In genomic region chr11:82085493-82085892, GRCh38 we compare ENCODE assay signal across 27 cellular contexts.
"Had no signal": no experiment of that assay in that cellular context is flagged by ENCODE, and none has a peak within 500 bp of the region (broad histone marks: within the 10 kb centered on the region; RNA-seq: fewer than 3 reads in every experiment).

No MANE protein-coding gene starts in this region.

- H3K27me3 ChIP-seq: left lung, ovary, right atrium auricular region, right lobe of liver, tibial nerve, upper lobe of left lung, vagina had no signal

- H3K9me3 Mint-ChIP-seq: mesothelial cell of epicardium; naive B cell; nephron progenitor cell; stimulated activated memory B cell treated with anti-CD40 and anti-IgM and Interleukin-4, amounts not matched to agents 10 μg/mL and 1 μg/mL and 100 μg/mL, for 72 hours; stimulated activated naive CD8-positive, alpha-beta T cell treated with anti-CD3 and anti-CD28 coated beads, Interleukin-15, amount 100 ng/mL, for 72 hours had no signal

- H3K36me3 ChIP-seq: left lung, lower lobe of right lung, ovary, right atrium auricular region, right lobe of liver, tibial nerve, upper lobe of left lung, vagina had no signal

- H3K9me3 ChIP-seq: left lung, lower lobe of right lung, ovary, right atrium auricular region, right lobe of liver, tibial nerve, upper lobe of left lung, vagina had no signal

- H3K4me2 ChIP-seq: smooth muscle cell had no signal

- H3K4me1 ChIP-seq: left lung, lower lobe of right lung, right atrium auricular region, right lobe of liver, tibial nerve, upper lobe of left lung, vagina had no signal

- H3K36me3 Mint-ChIP-seq: mesothelial cell of epicardium; naive B cell; natural killer cell; stimulated activated memory B cell treated with anti-CD40 and anti-IgM and Interleukin-4, amounts not matched to agents 10 μg/mL and 1 μg/mL and 100 μg/mL, for 72 hours had no signal

- H3K4me3 ChIP-seq: left lung, lower lobe of right lung, ovary, right atrium auricular region, right lobe of liver, smooth muscle cell, tibial nerve, upper lobe of left lung, vagina had no signal

- H3K4me3 Mint-ChIP-seq: immature natural killer cell; mesothelial cell of epicardium; naive B cell; natural killer cell; nephron progenitor cell; stimulated activated memory B cell treated with anti-CD40 and anti-IgM and Interleukin-4, amounts not matched to agents 10 μg/mL and 1 μg/mL and 100 μg/mL, for 72 hours; stimulated activated naive CD8-positive, alpha-beta T cell treated with anti-CD3 and anti-CD28 coated beads, Interleukin-15, amount 100 ng/mL, for 72 hours had no signal

- H3K27me3 Mint-ChIP-seq: naive B cell; progenitor cell of endocrine pancreas; stimulated activated memory B cell treated with anti-CD40 and anti-IgM and Interleukin-4, amounts not matched to agents 10 μg/mL and 1 μg/mL and 100 μg/mL, for 72 hours had no signal

- H3K4me1 Mint-ChIP-seq: immature natural killer cell; naive B cell; natural killer cell; stimulated activated memory B cell treated with anti-CD40 and anti-IgM and Interleukin-4, amounts not matched to agents 10 μg/mL and 1 μg/mL and 100 μg/mL, for 72 hours; stimulated activated naive CD8-positive, alpha-beta T cell treated with anti-CD3 and anti-CD28 coated beads, Interleukin-15, amount 100 ng/mL, for 72 hours had no signal

- ATAC-seq: left colon; left lung; lower lobe of right lung; natural killer cell; stimulated activated memory B cell treated with anti-CD40 and anti-IgM and Interleukin-4, amounts not matched to agents 10 μg/mL and 1 μg/mL and 100 μg/mL, for 72 hours; stimulated activated naive CD8-positive, alpha-beta T cell treated with anti-CD3 and anti-CD28 coated beads, Interleukin-15, amount 100 ng/mL, for 72 hours had no signal

- H3K27ac ChIP-seq: left lung, lower lobe of right lung, ovary, right atrium auricular region, right lobe of liver, tibial nerve, upper lobe of left lung, vagina had no signal

- H3K27ac Mint-ChIP-seq: immature natural killer cell; mesothelial cell of epicardium; naive B cell; natural killer cell; nephron progenitor cell; progenitor cell of endocrine pancreas; stimulated activated memory B cell treated with anti-CD40 and anti-IgM and Interleukin-4, amounts not matched to agents 10 μg/mL and 1 μg/mL and 100 μg/mL, for 72 hours; stimulated activated naive CD8-positive, alpha-beta T cell treated with anti-CD3 and anti-CD28 coated beads, Interleukin-15, amount 100 ng/mL, for 72 hours had no signal

- DNase-seq: immature natural killer cell; kidney; left colon; left lung; lower lobe of right lung; mammary epithelial cell; mesenchymal stem cell; naive B cell; natural killer cell; nephron progenitor cell; ovary; right lobe of liver; stimulated activated CD4-positive, alpha-beta T cell treated with anti-CD3 and anti-CD28 coated beads, Interleukin-1b, Interleukin-23, amount 100 ng/mL, for 48 hours; stimulated activated CD4-positive, alpha-beta T cell treated with anti-CD3 and anti-CD28 coated beads, Interleukin-2, amount 100 ng/mL, for 48 hours; stimulated activated CD4-positive, alpha-beta T cell treated with anti-CD3 and anti-CD28 coated beads, Interleukin-4, amount 100 ng/mL, for 4 hours; stimulated activated CD8-positive, alpha-beta memory T cell treated with anti-CD3 and anti-CD28 coated beads, Interleukin-4, amount 100 ng/mL, for 48 hours; stimulated activated naive CD4-positive, alpha-beta T cell treated with Interleukin-2 at 50 U/mL for 16 hours; stimulated activated naive CD8-positive, alpha-beta T cell treated with anti-CD3 and anti-CD28 coated beads, Interleukin-15, amount 100 ng/mL, for 72 hours; substantia nigra; upper lobe of left lung had no signal
